14 cellular contexts compared by ENCODE assay signal in the genomic region with DNA sequence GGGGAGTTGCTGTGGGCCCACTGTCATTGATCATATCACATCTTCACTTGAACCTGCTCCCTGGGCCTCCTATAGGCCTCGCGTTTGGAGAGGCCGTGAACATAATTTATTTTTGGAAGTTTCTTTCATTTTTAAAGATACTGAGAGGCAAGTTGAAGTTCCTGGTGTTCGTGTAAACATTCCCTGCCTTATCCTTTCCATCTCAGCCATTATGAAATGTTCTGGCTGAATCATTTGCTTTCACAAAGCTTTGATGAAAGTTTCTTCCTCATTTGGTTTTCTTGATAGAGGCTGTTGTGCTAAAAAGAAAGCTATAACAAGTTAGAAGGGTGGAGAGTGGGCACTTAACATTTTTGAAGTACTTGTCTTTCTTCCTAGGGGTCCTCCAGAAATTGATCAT. TPM values are rescaled to one million over a fixed set of nuclear protein-coding genes. Genes with fewer than 3 reads are reported as not detected.
DNase-seq lines count a peak whose midpoint lies in the region; ATAC-seq, FAIRE-seq and TF ChIP-seq lines count a peak whose summit lies in the region.
"Had no signal": no experiment of that assay in that cellular context is flagged by ENCODE, and none has a peak within 500 bp of the region (broad histone marks: within the 10 kb centered on the region; RNA-seq: fewer than 3 reads in every experiment).

No MANE protein-coding gene starts in this region.

- no peak for TF ChIP-seq POLR2A in upper lobe of left lung (IDR thresholded peaks at IDR 0.05)

- DNase-seq in HT-29 (ENCODE audit: low spot score) (peak; percentile 2), astrocyte (ENCODE audit: low read depth) (peak; percentile 46), hepatocyte (ENCODE audit: low spot score) (no peak), upper lobe of left lung (no peak)
- no peak for DNase-seq in activated CD8-positive, alpha-beta memory T cell treated with anti-CD3 and anti-CD28 coated beads, Interleukin-2, amount 50 U/mL, for 48 hours
- no peak for DNase-seq in stimulated activated naive CD4-positive, alpha-beta T cell (lab: John Stamatoyannopoulos, UW)
- DNase-seq: NCI-H2107; stimulated activated CD4-positive, alpha-beta T cell treated with anti-CD3 and anti-CD28 coated beads, Interleukin-12 subunit alpha, Interleukin-12 subunit beta, amount 100 ng/mL, for 4 hours; stimulated activated naive B cell treated with anti-CD40 and anti-IgM and Interleukin-4, amounts not matched to agents 10 μg/mL and 1 μg/mL and 100 μg/mL, for 72 hours had no signal

- H3K4me3 Mint-ChIP-seq in astrocyte (ENCODE audit: unreplicated experiment) = no peak overlapping the region
- H3K4me3 Mint-ChIP-seq: activated naive CD4-positive, alpha-beta T cell treated with anti-CD3 and anti-CD28 coated beads, Interleukin-2, amount 50 U/mL, for 24 hours; stimulated activated naive B cell treated with anti-CD40 and anti-IgM and Interleukin-4, amounts not matched to agents 10 μg/mL and 1 μg/mL and 100 μg/mL, for 72 hours had no signal

- peaks cover 10% of the 10 kb centered on the region for H3K4me1 ChIP-seq in astrocyte (ENCODE audit: insufficient read depth, low read length)
- H3K4me1 ChIP-seq in hepatocyte (ENCODE audit: insufficient read depth) = peaks cover 5% of the 10 kb centered on the region
- peaks cover 18 to 35% (median 25%) of the 10 kb centered on the region in 4 donors for H3K4me1 ChIP-seq in upper lobe of left lung

- no peaks in the 10 kb centered on the region for H3K9me3 Mint-ChIP-seq in astrocyte (ENCODE audit: unreplicated experiment)
- H3K9me3 Mint-ChIP-seq: activated naive CD4-positive, alpha-beta T cell treated with anti-CD3 and anti-CD28 coated beads, Interleukin-2, amount 50 U/mL, for 24 hours; stimulated activated naive B cell treated with anti-CD40 and anti-IgM and Interleukin-4, amounts not matched to agents 10 μg/mL and 1 μg/mL and 100 μg/mL, for 72 hours had no signal

- H3K36me3 ChIP-seq in astrocyte (ENCODE audit: insufficient read depth, low read length) = no peaks in the 10 kb centered on the region
- H3K36me3 ChIP-seq in hepatocyte (replicated peaks; ENCODE audit: insufficient read depth, low read depth) = no peaks in the 10 kb centered on the region
- no peaks in the 10 kb centered on the region for H3K36me3 ChIP-seq in upper lobe of left lung

- H3K4me1 Mint-ChIP-seq in astrocyte (ENCODE audit: low read depth, unreplicated experiment) = peaks cover 19% of the 10 kb centered on the region

- H3K9me3 ChIP-seq in astrocyte (ENCODE audit: insufficient read depth, low read depth, low read length) (no peaks in the 10 kb centered on the region), hepatocyte (ENCODE audit: low read depth) (no peaks in the 10 kb centered on the region), upper lobe of left lung (no peaks in the 10 kb centered on the region)

- ATAC-seq in upper lobe of left lung (ENCODE audit: low FRiP score in 2 of 2) (no peak), GM19467 (IDR thresholded peaks at IDR 0.05; ENCODE audit: unreplicated experiment) (no peak)
- ATAC-seq: esophagus mucosa; stimulated activated naive B cell treated with anti-CD40 and anti-IgM and Interleukin-4, amounts not matched to agents 10 μg/mL and 1 μg/mL and 100 μg/mL, for 72 hours had no signal

- H3K79me2 ChIP-seq in astrocyte (ENCODE audit: insufficient read depth, low read length) = peaks cover 79% of the 10 kb centered on the region
- H3K79me2 ChIP-seq in hepatocyte = peaks cover 93% of the 10 kb centered on the region

- H3K36me3 Mint-ChIP-seq in astrocyte (ENCODE audit: low read depth, unreplicated experiment) = no peaks in the 10 kb centered on the region

- no peak overlapping the region for H2AFZ ChIP-seq in astrocyte (ENCODE audit: low read depth, low read length)
- no peak overlapping the region for H2AFZ ChIP-seq in hepatocyte

- H3K27ac ChIP-seq in astrocyte (ENCODE audit: low read depth, low read length) (no peak overlapping the region), hepatocyte (peak overlapping the region; percentile 44), upper lobe of left lung (peak overlapping the region; percentile 3 to 58 (median 20))
- H3K27ac ChIP-seq: RWPE1 had no signal

- H3K27me3 ChIP-seq in astrocyte (ENCODE audit: insufficient read depth, low read length) (no peaks in the 10 kb centered on the region), hepatocyte (no peaks in the 10 kb centered on the region), upper lobe of left lung (no peaks in the 10 kb centered on the region)

- no peak for TF ChIP-seq EP300 in upper lobe of left lung (IDR thresholded peaks at IDR 0.05)

- H4K20me1 ChIP-seq in astrocyte (ENCODE audit: insufficient read depth, low read length) (peaks cover 54% of the 10 kb centered on the region), hepatocyte (ENCODE audit: insufficient read depth, poor library complexity, severe bottlenecking) (peaks cover 10% of the 10 kb centered on the region)

- H3K9ac ChIP-seq in astrocyte (ENCODE audit: low read length) = no peak overlapping the region

- WGBS in hepatocyte (ENCODE audit: low lambda C conversion rate, missing lambda C conversion rate) = 63% methylated on average over 4 of the region's 4 CpGs
- WGBS in upper lobe of left lung, 2 donors = 8 to 14% methylated on average over 4 of the region's 4 CpGs

- FAIRE-seq in astrocyte (lab: Jason Lieb, UNC) = no peak

- H3K4me2 ChIP-seq in astrocyte (ENCODE audit: low read length) (no peak overlapping the region), hepatocyte (peak overlapping the region; percentile 6)

- TF ChIP-seq CTCF in astrocyte (IDR thresholded peaks at IDR 0.05; ENCODE audit: insufficient read depth, low read depth, low read length) = no peak
- no peak for TF ChIP-seq CTCF in hepatocyte (IDR thresholded peaks at IDR 0.05; ENCODE audit: poor library complexity)
- no peak for TF ChIP-seq CTCF in upper lobe of left lung (IDR thresholded peaks at IDR 0.05)

- H3K9me2 ChIP-seq in hepatocyte (replicated peaks; ENCODE audit: insufficient read depth) = no peaks in the 10 kb centered on the region

- H3K4me3 ChIP-seq in astrocyte (ENCODE audit: insufficient read depth, low read depth, low read length) (no peak overlapping the region), hepatocyte (no peak overlapping the region), upper lobe of left lung (no peak overlapping the region)
- H3K4me3 ChIP-seq: lung had no signal

- H3K27ac Mint-ChIP-seq in astrocyte (ENCODE audit: unreplicated experiment) = no peak overlapping the region
- H3K27ac Mint-ChIP-seq: activated naive CD4-positive, alpha-beta T cell treated with anti-CD3 and anti-CD28 coated beads, Interleukin-2, amount 50 U/mL, for 24 hours; stimulated activated naive B cell treated with anti-CD40 and anti-IgM and Interleukin-4, amounts not matched to agents 10 μg/mL and 1 μg/mL and 100 μg/mL, for 72 hours had no signal

- no peaks in the 10 kb centered on the region for H3K27me3 Mint-ChIP-seq in astrocyte (ENCODE audit: low read depth, unreplicated experiment)
- H3K27me3 Mint-ChIP-seq: activated naive CD4-positive, alpha-beta T cell treated with anti-CD3 and anti-CD28 coated beads, Interleukin-2, amount 50 U/mL, for 24 hours; stimulated activated naive B cell treated with anti-CD40 and anti-IgM and Interleukin-4, amounts not matched to agents 10 μg/mL and 1 μg/mL and 100 μg/mL, for 72 hours had no signal

RNA-seq across cellular contexts. Expression of a gene that starts 15.5 kb away (rescaled TPM):
- 38.6 and 62.2 TPM in 2 replicates for total RNA-seq in HT-29 (2014; rRNA removed; shearing (Covaris generic))
- total RNA-seq in astrocyte (69.2 and 77.6 TPM in 2 replicates), hepatocyte (89.0 and 111 TPM in 2 replicates), upper lobe of left lung (10 to 100 TPM; 38.8 to 74.0 (median 46.1) TPM)
- 145 and 151 TPM in 2 replicates for polyA plus RNA-seq in hepatocyte

Comparison
In these comparisons a context has a peak if more than half of its experiments do, and no peak if none do; other contexts are left out.
1. DNase-seq: peak in HT-29 (single experiment) and astrocyte (single experiment); none in hepatocyte (single experiment), upper lobe of left lung (0 of 2), activated CD8-positive, alpha-beta memory T cell treated with anti-CD3 and anti-CD28 coated beads, Interleukin-2, amount 50 U/mL, for 48 hours (single experiment) and stimulated activated naive CD4-positive, alpha-beta T cell (0 of 6).